ENCODE assay signal across 1 cellular context in genomic region chr11:118923721-118924587, GRCh38.
TF ChIP-seq lines count a peak whose summit lies in the region.

No MANE protein-coding gene starts in this region.

TF ChIP-seq in PFSK-1, 5 proteins besides CTCF, POLR2A, EP300 and RAD21 (continued from another document):
- TF ChIP-seq, protein P1, sequence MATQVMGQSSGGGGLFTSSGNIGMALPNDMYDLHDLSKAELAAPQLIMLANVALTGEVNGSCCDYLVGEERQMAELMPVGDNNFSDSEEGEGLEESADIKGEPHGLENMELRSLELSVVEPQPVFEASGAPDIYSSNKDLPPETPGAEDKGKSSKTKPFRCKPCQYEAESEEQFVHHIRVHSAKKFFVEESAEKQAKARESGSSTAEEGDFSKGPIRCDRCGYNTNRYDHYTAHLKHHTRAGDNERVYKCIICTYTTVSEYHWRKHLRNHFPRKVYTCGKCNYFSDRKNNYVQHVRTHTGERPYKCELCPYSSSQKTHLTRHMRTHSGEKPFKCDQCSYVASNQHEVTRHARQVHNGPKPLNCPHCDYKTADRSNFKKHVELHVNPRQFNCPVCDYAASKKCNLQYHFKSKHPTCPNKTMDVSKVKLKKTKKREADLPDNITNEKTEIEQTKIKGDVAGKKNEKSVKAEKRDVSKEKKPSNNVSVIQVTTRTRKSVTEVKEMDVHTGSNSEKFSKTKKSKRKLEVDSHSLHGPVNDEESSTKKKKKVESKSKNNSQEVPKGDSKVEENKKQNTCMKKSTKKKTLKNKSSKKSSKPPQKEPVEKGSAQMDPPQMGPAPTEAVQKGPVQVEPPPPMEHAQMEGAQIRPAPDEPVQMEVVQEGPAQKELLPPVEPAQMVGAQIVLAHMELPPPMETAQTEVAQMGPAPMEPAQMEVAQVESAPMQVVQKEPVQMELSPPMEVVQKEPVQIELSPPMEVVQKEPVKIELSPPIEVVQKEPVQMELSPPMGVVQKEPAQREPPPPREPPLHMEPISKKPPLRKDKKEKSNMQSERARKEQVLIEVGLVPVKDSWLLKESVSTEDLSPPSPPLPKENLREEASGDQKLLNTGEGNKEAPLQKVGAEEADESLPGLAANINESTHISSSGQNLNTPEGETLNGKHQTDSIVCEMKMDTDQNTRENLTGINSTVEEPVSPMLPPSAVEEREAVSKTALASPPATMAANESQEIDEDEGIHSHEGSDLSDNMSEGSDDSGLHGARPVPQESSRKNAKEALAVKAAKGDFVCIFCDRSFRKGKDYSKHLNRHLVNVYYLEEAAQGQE (IDR thresholded peaks at IDR 0.05; ENCODE audit: insufficient read depth in 1 of 2, low read depth in 2 of 2, low read length in 2 of 2), result no peak
- peak; percentile 18; the same call in 1 of the 2 replicates for TF ChIP-seq SIN3A (IDR thresholded peaks at IDR 0.05; ENCODE audit: borderline replicate concordance, insufficient read depth, low read length)
